1 cellular context compared by ENCODE assay signal in genomic region chr12:104944252-104944651, GRCh38.
TF ChIP-seq lines count a peak whose summit lies in the region.

No MANE protein-coding gene starts in this region.

TF ChIP-seq in HEK293, 187 proteins besides CTCF, POLR2A, EP300 and RAD21 (continued from another document):
- TF ChIP-seq TSHZ1 (tag by site-specific recombination; IDR thresholded peaks at IDR 0.05; ENCODE audit: borderline replicate concordance), result 0 out of 2 replicates have a peak, but pooled peaks have one; percentile 56
- no peak for TF ChIP-seq ZFHX2 (tag by site-specific recombination; conservative IDR thresholded peaks at IDR 0.05)
- no peak for TF ChIP-seq ZNF324 (tag by site-specific recombination; IDR thresholded peaks at IDR 0.05)
- TF ChIP-seq ZXDB (tag by site-specific recombination; IDR thresholded peaks at IDR 0.05), result 0 out of 2 replicates have a peak, but pooled peaks have one; percentile 50
- TF ChIP-seq ZNF16 (tag by site-specific recombination; IDR thresholded peaks at IDR 0.05; ENCODE audit: low read depth), result no peak
- peak; percentile 83 for TF ChIP-seq PRDM6 (tag by site-specific recombination; IDR thresholded peaks at IDR 0.05)
- TF ChIP-seq PRDM1 (tag by site-specific recombination; IDR thresholded peaks at IDR 0.05), result peak; percentile 44; the same call in 1 of the 2 replicates
- no peak for TF ChIP-seq ZNF776 (tag by site-specific recombination; IDR thresholded peaks at IDR 0.05; ENCODE audit: borderline replicate concordance)
- no peak for TF ChIP-seq ZNF391 (tag by site-specific recombination; IDR thresholded peaks at IDR 0.05; ENCODE audit: borderline replicate concordance, low read depth)
- 0 out of 2 replicates have a peak, but pooled peaks have one; percentile 39 for TF ChIP-seq OSR2 (tag by site-specific recombination; IDR thresholded peaks at IDR 0.05)
